Comparison of ENCODE assay signal across 1 cellular context in genomic region chr15:48354694-48355303, GRCh38.
TF ChIP-seq lines count a peak whose summit lies in the region.

No MANE protein-coding gene starts in this region.

TF ChIP-seq in HepG2, 621 proteins besides CTCF, POLR2A, EP300 and RAD21:
- TF ChIP-seq AFF4 (CRISPR knock-in tag; IDR thresholded peaks at IDR 0.05) (no peak), ZNF34 (CRISPR knock-in tag; IDR thresholded peaks at IDR 0.05; ENCODE audit: borderline replicate concordance) (no peak), ZBTB46 (CRISPR knock-in tag; IDR thresholded peaks at IDR 0.05; ENCODE audit: borderline replicate concordance) (no peak), NR2C2 (CRISPR knock-in tag; IDR thresholded peaks at IDR 0.05; ENCODE audit: borderline replicate concordance) (0 out of 2 replicates have a peak, but pooled peaks have one; percentile 34), GTF3A (CRISPR knock-in tag; conservative IDR thresholded peaks at IDR 0.05) (no peak), TCF7L2 (IDR thresholded peaks at IDR 0.05; ENCODE audit: low read depth, low read length) (peak; percentile 80), TAF1 (CRISPR knock-in tag; IDR thresholded peaks at IDR 0.05) (no peak), GATAD1 (CRISPR knock-in tag; IDR thresholded peaks at IDR 0.05) (no peak), ATF7-NPFF (CRISPR knock-in tag; IDR thresholded peaks at IDR 0.05; ENCODE audit: low read depth) (no peak), PAXIP1 (CRISPR knock-in tag; conservative IDR thresholded peaks at IDR 0.05) (0 out of 2 replicates have a peak, but pooled peaks have one; percentile 10), GPN1 (CRISPR knock-in tag; IDR thresholded peaks at IDR 0.05; ENCODE audit: borderline replicate concordance) (no peak), ZNF143 (CRISPR knock-in tag; IDR thresholded peaks at IDR 0.05) (no peak), MAFK (conservative IDR thresholded peaks at IDR 0.05 in 1 of 2, IDR thresholded peaks at IDR 0.05 in 1 of 2; ENCODE audit: low read length in 2 of 2) (no peak), ELF4 (CRISPR knock-in tag; IDR thresholded peaks at IDR 0.05; ENCODE audit: borderline replicate concordance) (no peak), MTF1 (CRISPR knock-in tag; IDR thresholded peaks at IDR 0.05) (no peak), ZNF589 (CRISPR knock-in tag; conservative IDR thresholded peaks at IDR 0.05) (no peak), ZMYM2 (CRISPR knock-in tag; IDR thresholded peaks at IDR 0.05) (no peak), ZKSCAN1 (IDR thresholded peaks at IDR 0.05; ENCODE audit: low read length) (no peak), TCF7 (IDR thresholded peaks at IDR 0.05; ENCODE audit: low read depth) (peak; percentile 58), ZNF552 (CRISPR knock-in tag; IDR thresholded peaks at IDR 0.05; ENCODE audit: borderline replicate concordance) (no peak), ISL2 (CRISPR knock-in tag; IDR thresholded peaks at IDR 0.05) (peak; percentile 44; the same call in 1 of the 2 replicates), GRHL1 (CRISPR knock-in tag; conservative IDR thresholded peaks at IDR 0.05) (no peak), CEBPB (IDR thresholded peaks at IDR 0.05; ENCODE audit: borderline replicate concordance, low read depth, low read length) (peak; percentile 44; the same call in 1 of the 2 replicates), ZNF180 (CRISPR knock-in tag; IDR thresholded peaks at IDR 0.05; ENCODE audit: borderline replicate concordance, low read depth) (no peak), ZNF7 (CRISPR knock-in tag; IDR thresholded peaks at IDR 0.05) (peak; percentile 94), ONECUT2 (CRISPR knock-in tag; IDR thresholded peaks at IDR 0.05) (peak; percentile 51; the same call in 1 of the 2 replicates), TRIM22 (IDR thresholded peaks at IDR 0.05) (no peak), CREB1 (IDR thresholded peaks at IDR 0.05) (no peak), CREB1 (CRISPR knock-in tag; IDR thresholded peaks at IDR 0.05) (no peak), ZNF253 (CRISPR knock-in tag; IDR thresholded peaks at IDR 0.05; ENCODE audit: borderline replicate concordance) (no peak), TERF1 (CRISPR knock-in tag; IDR thresholded peaks at IDR 0.05) (no peak), TIGD3 (CRISPR knock-in tag; IDR thresholded peaks at IDR 0.05; ENCODE audit: borderline replicate concordance) (no peak), CBFB (CRISPR knock-in tag; IDR thresholded peaks at IDR 0.05) (no peak), CAMTA2 (CRISPR knock-in tag; IDR thresholded peaks at IDR 0.05; ENCODE audit: borderline replicate concordance) (no peak)
